14 cellular contexts compared by ENCODE assay signal in genomic region chr5:9903806-9904205, GRCh38.
A peak's percentile ranks its signal among the peaks of the same experiment; 100 is the strongest.
DNase-seq lines count a peak whose midpoint lies in the region; ATAC-seq and TF ChIP-seq lines count a peak whose summit lies in the region.
"Had no signal": no experiment of that assay in that cellular context is flagged by ENCODE, and none has a peak within 500 bp of the region (broad histone marks: within the 10 kb centered on the region; RNA-seq: fewer than 3 reads in every experiment).

No MANE protein-coding gene starts in this region.

- no peak for TF ChIP-seq CTCF in HFFc6 (IDR thresholded peaks at IDR 0.05)
- no peak for TF ChIP-seq CTCF in epithelial cell of esophagus (IDR thresholded peaks at IDR 0.05; ENCODE audit: insufficient read depth, low read depth, low read length, missing control alignments)

- H3K27me3 Mint-ChIP-seq in HFFc6 (ENCODE audit: insufficient read depth): peaks cover 2% of the 10 kb centered on the region; the same call in 1 of the 2 replicates
- H3K27me3 Mint-ChIP-seq: activated CD8-positive, alpha-beta T cell treated with anti-CD3 and anti-CD28 coated beads for 36 hours had no signal

- H3K4me3 Mint-ChIP-seq in HFFc6: no peak overlapping the region
- no peak overlapping the region for H3K4me3 Mint-ChIP-seq in stimulated activated effector memory CD8-positive, alpha-beta T cell treated with anti-CD3 and anti-CD28 coated beads, Interleukin-12 subunit alpha, Interleukin-12 subunit beta, amount 100 ng/mL, for 72 hours
- H3K4me3 Mint-ChIP-seq: activated CD8-positive, alpha-beta T cell treated with anti-CD3 and anti-CD28 coated beads for 36 hours; nephron progenitor cell had no signal

- no peaks in the 10 kb centered on the region for H3K36me3 Mint-ChIP-seq in HFFc6 (ENCODE audit: low read depth)
- H3K36me3 Mint-ChIP-seq in stimulated activated effector memory CD8-positive, alpha-beta T cell treated with anti-CD3 and anti-CD28 coated beads, Interleukin-12 subunit alpha, Interleukin-12 subunit beta, amount 100 ng/mL, for 72 hours: no peaks in the 10 kb centered on the region

- H3K27ac Mint-ChIP-seq in HFFc6: 0 out of 2 replicates have a peak overlapping the region, but pooled peaks have one; percentile 31
- no peak overlapping the region for H3K27ac Mint-ChIP-seq in stimulated activated effector memory CD8-positive, alpha-beta T cell treated with anti-CD3 and anti-CD28 coated beads, Interleukin-12 subunit alpha, Interleukin-12 subunit beta, amount 100 ng/mL, for 72 hours
- H3K27ac Mint-ChIP-seq: activated CD8-positive, alpha-beta T cell treated with anti-CD3 and anti-CD28 coated beads for 36 hours; nephron progenitor cell had no signal

- ATAC-seq in stimulated activated effector memory CD8-positive, alpha-beta T cell treated with anti-CD3 and anti-CD28 coated beads, Interleukin-12 subunit alpha, Interleukin-12 subunit beta, amount 100 ng/mL, for 72 hours: peak; percentile 24
- no peak for ATAC-seq in HG02798 (IDR thresholded peaks at IDR 0.05; ENCODE audit: poor library complexity, unreplicated experiment)
- ATAC-seq: activated CD8-positive, alpha-beta T cell treated with anti-CD3 and anti-CD28 coated beads for 36 hours; left lobe of liver had no signal

- DNase-seq in HFFc6 (peak; percentile 52), NCI-H446 treated with DMSO at 0.1 percent for 48 hours (lab: John Stamatoyannopoulos, UW) (peak; percentile 68), epithelial cell of esophagus (ENCODE audit: low read depth) (peak; percentile 21), foreskin melanocyte (no peak), medulla oblongata (ENCODE audit: extremely low spot score) (no peak)
- no peak for DNase-seq in stimulated activated effector memory CD8-positive, alpha-beta T cell treated with anti-CD3 and anti-CD28 coated beads, Interleukin-12 subunit alpha, Interleukin-12 subunit beta, amount 100 ng/mL, for 72 hours (ENCODE audit: low spot score in 2 of 2)
- DNase-seq: activated CD8-positive, alpha-beta T cell treated with anti-CD3 and anti-CD28 coated beads for 36 hours; activated naive CD4-positive, alpha-beta T cell; colonic mucosa; COR-L47; nephron progenitor cell had no signal

- no peak overlapping the region for H3K4me3 ChIP-seq in epithelial cell of esophagus (ENCODE audit: low read length)
- H3K4me3 ChIP-seq: colonic mucosa, thoracic aorta had no signal

- H3K4me1 Mint-ChIP-seq in HFFc6 (ENCODE audit: low read depth): peaks cover 15% of the 10 kb centered on the region
- no peaks in the 10 kb centered on the region for H3K4me1 Mint-ChIP-seq in stimulated activated effector memory CD8-positive, alpha-beta T cell treated with anti-CD3 and anti-CD28 coated beads, Interleukin-12 subunit alpha, Interleukin-12 subunit beta, amount 100 ng/mL, for 72 hours
- H3K4me1 Mint-ChIP-seq: nephron progenitor cell had no signal

- no peaks in the 10 kb centered on the region for H3K9me3 Mint-ChIP-seq in HFFc6
- peaks cover 11% of the 10 kb centered on the region for H3K9me3 Mint-ChIP-seq in stimulated activated effector memory CD8-positive, alpha-beta T cell treated with anti-CD3 and anti-CD28 coated beads, Interleukin-12 subunit alpha, Interleukin-12 subunit beta, amount 100 ng/mL, for 72 hours

Comparison
In these comparisons a context has a peak if more than half of its experiments do, and no peak if none do; other contexts are left out.
1. DNase-seq: peak in HFFc6 (single experiment), NCI-H446 treated with DMSO at 0.1 percent for 48 hours (single experiment) and epithelial cell of esophagus (single experiment); none in stimulated activated effector memory CD8-positive, alpha-beta T cell treated with anti-CD3 and anti-CD28 coated beads, Interleukin-12 subunit alpha, Interleukin-12 subunit beta, amount 100 ng/mL, for 72 hours (0 of 2), foreskin melanocyte (single experiment) and medulla oblongata (single experiment).